9 cellular contexts compared by ENCODE assay signal in the genomic region with DNA sequence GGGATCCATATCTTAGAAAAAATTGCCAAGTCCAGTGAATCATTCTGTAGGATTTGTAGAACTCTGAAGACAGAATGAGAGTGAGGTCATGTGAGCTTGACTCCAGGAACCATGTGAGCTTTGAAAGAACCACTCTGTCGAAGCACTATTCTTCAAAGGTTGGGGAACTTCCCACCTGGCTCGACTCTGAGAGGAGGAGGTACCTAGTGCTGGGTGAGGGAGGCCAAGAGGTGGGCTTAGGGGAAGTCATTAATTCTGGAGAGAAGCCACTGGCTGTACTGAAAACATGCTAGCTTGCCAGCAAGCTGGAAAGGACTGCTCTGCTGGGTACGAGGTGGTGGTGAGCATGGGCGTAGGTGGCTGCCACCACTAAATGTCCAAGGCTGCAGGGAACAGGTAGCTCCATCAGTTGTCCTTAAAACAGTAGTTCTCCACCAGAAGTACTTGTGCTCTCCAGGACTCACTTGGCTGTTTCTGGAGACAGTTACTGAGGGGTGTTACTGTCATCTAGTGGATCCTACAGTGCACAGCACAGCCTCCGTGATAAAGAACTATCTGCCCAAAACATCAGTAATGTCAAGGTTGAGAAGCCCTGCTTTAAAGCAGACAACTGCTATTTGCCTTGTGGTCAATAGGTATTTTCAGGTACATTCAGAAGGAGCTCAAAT. TPM values are rescaled to one million over a fixed set of nuclear protein-coding genes. Genes with fewer than 3 reads are reported as not detected.
DNase-seq lines count a peak whose midpoint lies in the region; ATAC-seq lines count a peak whose summit lies in the region.
"Had no signal": no experiment of that assay in that cellular context is flagged by ENCODE, and none has a peak within 500 bp of the region (broad histone marks: within the 10 kb centered on the region; RNA-seq: fewer than 3 reads in every experiment).

No MANE protein-coding gene starts in this region.

- peaks cover 3% of the 10 kb centered on the region for H3K27me3 Mint-ChIP-seq in IgD-negative memory B cell
- H3K27me3 Mint-ChIP-seq in activated naive CD8-positive, alpha-beta T cell: no peaks in the 10 kb centered on the region

- no peak overlapping the region for H3K4me3 Mint-ChIP-seq in IgD-negative memory B cell
- H3K4me3 Mint-ChIP-seq in activated naive CD8-positive, alpha-beta T cell: no peak overlapping the region
- H3K4me3 Mint-ChIP-seq: CD8-positive, alpha-beta memory T cell had no signal

- peaks cover 2 to 20% (median 5%) of the 10 kb centered on the region in 3 donors for H3K9me3 Mint-ChIP-seq in IgD-negative memory B cell
- peaks cover 4% of the 10 kb centered on the region for H3K9me3 Mint-ChIP-seq in activated naive CD8-positive, alpha-beta T cell (ENCODE audit: low read depth)

- peak; percentile 25 to 62 for DNase-seq in NCI-H524 (lab: John Stamatoyannopoulos, UW)
- DNase-seq in NCI-H524 treated with DMSO at 0.1 percent for 48 hours (lab: John Stamatoyannopoulos, UW): no peak
- peak; percentile 38 for DNase-seq in iris pigment epithelial cell (ENCODE audit: low read depth)
- DNase-seq in stimulated activated CD4-positive, alpha-beta T cell treated with anti-CD3 and anti-CD28 coated beads, Interleukin-4, amount 100 ng/mL, for 1 hour: no peak
- DNase-seq in epidermal melanocyte (ENCODE audit: insufficient read length, low spot score): no peak

- H3K4me1 Mint-ChIP-seq in IgD-negative memory B cell: peaks cover 0 to 2% (median 0%) of the 10 kb centered on the region in 3 donors
- peaks cover 30% of the 10 kb centered on the region for H3K4me1 Mint-ChIP-seq in activated naive CD8-positive, alpha-beta T cell (ENCODE audit: low read depth)
- H3K4me1 Mint-ChIP-seq: CD8-positive, alpha-beta memory T cell had no signal

- H3K36me3 Mint-ChIP-seq in IgD-negative memory B cell: peaks cover 17% of the 10 kb centered on the region
- H3K36me3 Mint-ChIP-seq in activated naive CD8-positive, alpha-beta T cell: peaks cover 20% of the 10 kb centered on the region

- no peak for ATAC-seq in HG02759 (IDR thresholded peaks at IDR 0.05; ENCODE audit: unreplicated experiment)

- H3K27ac Mint-ChIP-seq in IgD-negative memory B cell: peak overlapping the region in 2 of 3 donors; percentile 10 to 69
- H3K27ac Mint-ChIP-seq in activated naive CD8-positive, alpha-beta T cell: peak overlapping the region; percentile 84

RNA-seq across cellular contexts. Expression of gene SYNJ2, which starts 34.7 kb away (rescaled TPM):
- polyA plus RNA-seq in IgD-negative memory B cell: 13.7 TPM

Comparison
In these comparisons a context has a peak if more than half of its experiments do, and no peak if none do; other contexts are left out.
1. DNase-seq: peak in NCI-H524 (2 of 2) and iris pigment epithelial cell (single experiment); none in NCI-H524 treated with DMSO at 0.1 percent for 48 hours (single experiment), stimulated activated CD4-positive, alpha-beta T cell treated with anti-CD3 and anti-CD28 coated beads, Interleukin-4, amount 100 ng/mL, for 1 hour (single experiment) and epidermal melanocyte (single experiment).